ENCODE assay signal across 8 cellular contexts in genomic region chr9:87725900-87726709, GRCh38. TPM values are rescaled to one million over a fixed set of nuclear protein-coding genes. Genes with fewer than 3 reads are reported as not detected.
DNase-seq lines count a peak whose midpoint lies in the region; FAIRE-seq and TF ChIP-seq lines count a peak whose summit lies in the region.

Gene CTSL, plus strand, starts transcription at chr9:87726119. Its CDS starts 1,485 bp downstream, at chr9:87727604.

- no peak for FAIRE-seq in GM12892 (lab: Jason Lieb, UNC)

- TF ChIP-seq CTCF in choroid plexus epithelial cell (conservative IDR thresholded peaks at IDR 0.05; ENCODE audit: low read depth, low read length) = peak; percentile 28

- H3K36me3 ChIP-seq in skeletal muscle satellite cell (ENCODE audit: insufficient read depth, low read length) = peaks cover 40% of the 10 kb centered on the region

- H3K4me1 ChIP-seq in skeletal muscle satellite cell (ENCODE audit: control insufficient read depth, insufficient read depth, low read length) = peaks cover 30% of the 10 kb centered on the region

- peak within 1 kb of the TSS; percentile 98 for H3K4me2 ChIP-seq in skeletal muscle satellite cell (ENCODE audit: low read length)

- no peaks in the 10 kb centered on the region for H3K27me3 ChIP-seq in skeletal muscle satellite cell (ENCODE audit: control insufficient read depth, insufficient read depth, low read length)

- H3K4me3 ChIP-seq in choroid plexus epithelial cell (ENCODE audit: low read depth, low read length) (peak within 1 kb of the TSS; percentile 94), skeletal muscle satellite cell (ENCODE audit: low read length) (peak within 1 kb of the TSS; percentile 99)

- peak within 1 kb of the TSS; percentile 99 for H3K9ac ChIP-seq in skeletal muscle satellite cell (ENCODE audit: low read depth, low read length)

- H3K9me3 ChIP-seq in skeletal muscle satellite cell (replicated peaks; ENCODE audit: low read length) = no peaks in the 10 kb centered on the region

- TF ChIP-seq POLR2A in GM12892 (IDR thresholded peaks at IDR 0.05; ENCODE audit: low read depth, low read length) = no peak

- peak; percentile 18 for DNase-seq in GM12892 (ENCODE audit: insufficient read length)
- DNase-seq in NCI-H1930 (lab: John Stamatoyannopoulos, UW) = peak; percentile 43 to 52
- peak; percentile 63 for DNase-seq in activated CD4-positive, CD25-positive, alpha-beta regulatory T cell treated with anti-CD3 and anti-CD28 coated beads, Interleukin-2, amount 50 U/mL, for 72 hours
- DNase-seq in choroid plexus epithelial cell (ENCODE audit: low read depth) = peak; percentile 90
- DNase-seq in inferior parietal cortex (ENCODE audit: extremely low spot score) = peak; percentile 92
- no peak for DNase-seq in NCI-H187 (lab: John Stamatoyannopoulos, UW)
- DNase-seq in activated gamma-delta T cell treated with Interleukin-2 at 50 U/mL for 16 hours = no peak

RNA-seq across cellular contexts. Expression of gene CTSL, which starts in this region (rescaled TPM):
- polyA plus RNA-seq in GM12892 (2012; ENCODE audit: missing spikeins) = not detected
- total RNA-seq in skeletal muscle satellite cell (2012; rRNA removed) = 336 and 928 TPM in 2 replicates

Comparison
In these comparisons a context has a peak if more than half of its experiments do, and no peak if none do; other contexts are left out.
1. DNase-seq: peak in GM12892 (single experiment), NCI-H1930 (2 of 2), activated CD4-positive, CD25-positive, alpha-beta regulatory T cell treated with anti-CD3 and anti-CD28 coated beads, Interleukin-2, amount 50 U/mL, for 72 hours (single experiment), choroid plexus epithelial cell (single experiment) and inferior parietal cortex (single experiment); none in NCI-H187 (0 of 2) and activated gamma-delta T cell treated with Interleukin-2 at 50 U/mL for 16 hours (single experiment).